ENCODE assay signal across 8 cellular contexts in the genomic region with DNA sequence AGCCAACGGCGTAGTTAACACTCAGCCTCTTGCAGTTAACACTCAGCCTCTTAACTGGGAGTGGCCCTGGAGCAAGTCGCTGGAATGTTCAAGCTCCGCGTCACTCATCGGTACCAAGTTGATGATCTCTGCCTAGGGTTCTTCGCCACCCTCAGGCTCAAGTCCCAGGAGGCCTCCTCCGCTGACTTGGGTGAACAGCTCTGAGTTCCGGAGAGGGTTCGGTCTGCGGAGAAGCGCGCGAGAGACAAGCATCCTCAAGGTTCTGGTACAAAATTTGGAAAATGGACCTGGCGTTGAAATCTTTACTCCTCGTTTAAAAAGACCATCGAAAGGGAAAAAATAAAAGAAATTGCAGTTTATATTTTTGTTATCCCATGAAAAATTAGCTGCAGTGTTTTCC. TPM values are rescaled to one million over a fixed set of nuclear protein-coding genes. Genes with fewer than 3 reads are reported as not detected.
DNase-seq lines count a peak whose midpoint lies in the region; ATAC-seq lines count a peak whose summit lies in the region.

No MANE protein-coding gene starts in this region.

- no peaks in the 10 kb centered on the region for H3K9me3 ChIP-seq in duodenal mucosa (ENCODE audit: control insufficient read depth in 1 of 2, low read length in 2 of 2)

- peaks cover 0 to 6% of the 10 kb centered on the region in 2 donors for H3K4me1 ChIP-seq in duodenal mucosa (ENCODE audit: control insufficient read depth in 1 of 2, insufficient read depth in 2 of 2, low read length in 2 of 2)

- H3K36me3 Mint-ChIP-seq in stimulated activated naive CD8-positive, alpha-beta T cell treated with anti-CD3 and anti-CD28 coated beads, Interleukin-15, Interleukin-2, amounts not matched to agents 100 ng/mL and 50 ng/mL, for 24 hours (ENCODE audit: low read depth) = no peaks in the 10 kb centered on the region
- H3K36me3 Mint-ChIP-seq in memory B cell = no peaks in the 10 kb centered on the region

- H3K27ac ChIP-seq in duodenal mucosa (ENCODE audit: low read depth, low read length) = no peak overlapping the region

- ATAC-seq in stimulated activated naive CD8-positive, alpha-beta T cell treated with anti-CD3 and anti-CD28 coated beads, Interleukin-15, Interleukin-2, amounts not matched to agents 100 U/mL and 50 U/mL, for 24 hours = no peak
- ATAC-seq in memory B cell (ENCODE audit: low read depth) (no peak), GM19452 (IDR thresholded peaks at IDR 0.05; ENCODE audit: unreplicated experiment) (no peak), GM21367 (IDR thresholded peaks at IDR 0.05; ENCODE audit: unreplicated experiment) (no peak)

- no peaks in the 10 kb centered on the region for H3K9me3 Mint-ChIP-seq in stimulated activated naive CD8-positive, alpha-beta T cell treated with anti-CD3 and anti-CD28 coated beads, Interleukin-15, Interleukin-2, amounts not matched to agents 100 ng/mL and 50 ng/mL, for 24 hours
- no peaks in the 10 kb centered on the region for H3K9me3 Mint-ChIP-seq in memory B cell

- peak overlapping the region; percentile 76 to 86 for H3K4me3 ChIP-seq in duodenal mucosa (ENCODE audit: low read depth in 1 of 2, low read length in 2 of 2)

- H3K9ac ChIP-seq in duodenal mucosa (ENCODE audit: low read depth in 1 of 2, low read length in 2 of 2) = peak overlapping the region in 1 of 2 donors; percentile 66

- peaks cover 76% of the 10 kb centered on the region for H3K27me3 Mint-ChIP-seq in stimulated activated naive CD8-positive, alpha-beta T cell treated with anti-CD3 and anti-CD28 coated beads, Interleukin-15, Interleukin-2, amounts not matched to agents 100 ng/mL and 50 ng/mL, for 24 hours
- H3K27me3 Mint-ChIP-seq in memory B cell = peaks cover 25% of the 10 kb centered on the region

- no peak for DNase-seq in stimulated activated naive CD8-positive, alpha-beta T cell treated with anti-CD3 and anti-CD28 coated beads, Interleukin-15, Interleukin-2, amounts not matched to agents 100 U/mL and 50 U/mL, for 24 hours
- DNase-seq in memory B cell (ENCODE audit: low spot score in 2 of 2) (no peak), NCI-H1436 treated with DMSO at 0.1 percent for 48 hours (lab: John Stamatoyannopoulos, UW) (no peak), cerebellum (ENCODE audit: low spot score) (no peak)

- no peaks in the 10 kb centered on the region for H3K36me3 ChIP-seq in duodenal mucosa (ENCODE audit: control insufficient read depth in 1 of 2, insufficient read depth in 2 of 2, low read length in 2 of 2)

- peaks cover 6 to 9% of the 10 kb centered on the region in 2 donors for H3K27me3 ChIP-seq in duodenal mucosa (ENCODE audit: control insufficient read depth in 1 of 2, insufficient read depth in 2 of 2, low read length in 2 of 2)

- no peak overlapping the region for H3K27ac Mint-ChIP-seq in stimulated activated naive CD8-positive, alpha-beta T cell treated with anti-CD3 and anti-CD28 coated beads, Interleukin-15, Interleukin-2, amounts not matched to agents 100 ng/mL and 50 ng/mL, for 24 hours
- H3K27ac Mint-ChIP-seq in memory B cell = no peak overlapping the region

- H3K4me1 Mint-ChIP-seq in stimulated activated naive CD8-positive, alpha-beta T cell treated with anti-CD3 and anti-CD28 coated beads, Interleukin-15, Interleukin-2, amounts not matched to agents 100 ng/mL and 50 ng/mL, for 24 hours (ENCODE audit: low read depth) = peaks cover 15% of the 10 kb centered on the region
- peaks cover 4% of the 10 kb centered on the region for H3K4me1 Mint-ChIP-seq in memory B cell

- H3K4me3 Mint-ChIP-seq in stimulated activated naive CD8-positive, alpha-beta T cell treated with anti-CD3 and anti-CD28 coated beads, Interleukin-15, Interleukin-2, amounts not matched to agents 100 ng/mL and 50 ng/mL, for 24 hours = peak overlapping the region; percentile 73
- peak overlapping the region; percentile 73 for H3K4me3 Mint-ChIP-seq in memory B cell

RNA-seq across cellular contexts. Expression of a gene that starts 0.9 kb away (rescaled TPM):
- 9.9 TPM for total RNA-seq in cerebellum

RNA-seq across cellular contexts. Expression of a gene that starts 49.4 kb away (rescaled TPM):
- 21.5 TPM for total RNA-seq in cerebellum
